ENCODE assay signal across 13 cellular contexts in genomic region chr16:69143116-69143515, GRCh38. TPM values are rescaled to one million over a fixed set of nuclear protein-coding genes. Genes with fewer than 3 reads are reported as not detected.
DNase-seq lines count a peak whose midpoint lies in the region; ATAC-seq and TF ChIP-seq lines count a peak whose summit lies in the region.
"Had no signal": no experiment of that assay in that cellular context is flagged by ENCODE, and none has a peak within 500 bp of the region (broad histone marks: within the 10 kb centered on the region; RNA-seq: fewer than 3 reads in every experiment).

No MANE protein-coding gene starts in this region.

- peaks cover 10 to 12% of the 10 kb centered on the region in 2 donors for H3K36me3 Mint-ChIP-seq in activated naive CD4-positive, alpha-beta T cell treated with anti-CD3 and anti-CD28 coated beads, Interleukin-2, amount 50 U/mL, for 72 hours
- peaks cover 35% of the 10 kb centered on the region for H3K36me3 Mint-ChIP-seq in type B pancreatic cell

- DNase-seq in activated naive CD4-positive, alpha-beta T cell treated with anti-CD3 and anti-CD28 coated beads, Interleukin-2, amount 50 U/mL, for 72 hours (ENCODE audit: low spot score in 2 of 2), result no peak
- DNase-seq in activated naive CD4-positive, alpha-beta T cell treated with Interleukin-2 at 50 U/mL for 16 hours, result no peak
- DNase-seq in RWPE2 (ENCODE audit: low spot score), result no peak
- DNase-seq in epithelial cell of proximal tubule (ENCODE audit: low read depth), result peak; percentile 61
- no peak for DNase-seq in type B pancreatic cell (ENCODE audit: extremely low spot score, unreplicated experiment)
- DNase-seq in NCI-H187 treated with DMSO at 0.1 percent for 48 hours (lab: John Stamatoyannopoulos, UW), result no peak
- DNase-seq: activated CD8-positive, alpha-beta T cell treated with anti-CD3 and anti-CD28 coated beads, Interleukin-2, amount 10 ng/mL, durations not matched to agents 7 days and 5 days; NCI-H2081 treated with DMSO at 0.1 percent for 48 hours; PC-9; upper lobe of right lung had no signal

- no peaks in the 10 kb centered on the region for H3K27me3 Mint-ChIP-seq in type B pancreatic cell

- H3K4me1 ChIP-seq in RWPE2 (ENCODE audit: insufficient read depth, poor library complexity, severe bottlenecking), result no peaks in the 10 kb centered on the region
- H3K4me1 ChIP-seq: upper lobe of right lung had no signal

- no peak overlapping the region for H3K4me3 Mint-ChIP-seq in type B pancreatic cell
- H3K4me3 Mint-ChIP-seq: activated CD8-positive, alpha-beta T cell treated with anti-CD3 and anti-CD28 coated beads, Interleukin-2, amount 10 ng/mL, durations not matched to agents 7 days and 5 days; T-helper 2 cell treated with Interferon-gamma antibody and Interleukin-4, amounts not matched to agents 5 μg/mL and 100 μg/mL, for 36 hours had no signal

- H3K9me3 ChIP-seq in RWPE2 (ENCODE audit: severe bottlenecking), result no peaks in the 10 kb centered on the region
- H3K9me3 ChIP-seq: upper lobe of right lung had no signal

- H3K4me3 ChIP-seq in RWPE2 (ENCODE audit: severe bottlenecking) (no peak overlapping the region), epithelial cell of proximal tubule (ENCODE audit: low read depth, low read length) (peak overlapping the region; percentile 53)
- H3K4me3 ChIP-seq: PC-9, upper lobe of right lung had no signal

- TF ChIP-seq CTCF in RWPE2 (IDR thresholded peaks at IDR 0.05; ENCODE audit: poor library complexity, severe bottlenecking), result no peak
- peak; percentile 42 for TF ChIP-seq CTCF in epithelial cell of proximal tubule (conservative IDR thresholded peaks at IDR 0.05; ENCODE audit: low read depth, low read length)
- peak; percentile 50 for TF ChIP-seq CTCF in type B pancreatic cell (conservative IDR thresholded peaks at IDR 0.05)

- no peaks in the 10 kb centered on the region for H3K9me3 Mint-ChIP-seq in activated naive CD4-positive, alpha-beta T cell treated with anti-CD3 and anti-CD28 coated beads, Interleukin-2, amount 50 U/mL, for 72 hours
- H3K9me3 Mint-ChIP-seq in type B pancreatic cell, result no peaks in the 10 kb centered on the region
- H3K9me3 Mint-ChIP-seq: T-helper 2 cell treated with Interferon-gamma antibody and Interleukin-4, amounts not matched to agents 5 μg/mL and 100 μg/mL, for 36 hours had no signal

- no peak overlapping the region for H3K27ac ChIP-seq in RWPE2 (ENCODE audit: poor library complexity, severe bottlenecking)
- H3K27ac ChIP-seq: PC-9, upper lobe of right lung had no signal

- peaks cover 92% of the 10 kb centered on the region for H3K36me3 ChIP-seq in RWPE2 (ENCODE audit: low read depth)

- peak overlapping the region; percentile 34 to 77 for H3K27ac Mint-ChIP-seq in activated naive CD4-positive, alpha-beta T cell treated with anti-CD3 and anti-CD28 coated beads, Interleukin-2, amount 50 U/mL, for 72 hours
- no peak overlapping the region for H3K27ac Mint-ChIP-seq in type B pancreatic cell
- H3K27ac Mint-ChIP-seq: activated CD8-positive, alpha-beta T cell treated with anti-CD3 and anti-CD28 coated beads, Interleukin-2, amount 10 ng/mL, durations not matched to agents 7 days and 5 days; T-helper 2 cell treated with Interferon-gamma antibody and Interleukin-4, amounts not matched to agents 5 μg/mL and 100 μg/mL, for 36 hours had no signal

- ATAC-seq in activated naive CD4-positive, alpha-beta T cell treated with anti-CD3 and anti-CD28 coated beads, Interleukin-2, amount 50 U/mL, for 72 hours, result no peak
- ATAC-seq in RWPE2 (ENCODE audit: low read depth) (peak; percentile 45; the same call in 1 of the 3 replicates), GM21528 (IDR thresholded peaks at IDR 0.05; ENCODE audit: low FRiP score, unreplicated experiment) (no peak), HG02623 (IDR thresholded peaks at IDR 0.05; ENCODE audit: unreplicated experiment) (no peak)
- ATAC-seq: activated CD8-positive, alpha-beta T cell treated with anti-CD3 and anti-CD28 coated beads, Interleukin-2, amount 10 ng/mL, durations not matched to agents 7 days and 5 days; upper lobe of right lung had no signal

- H3K4me1 Mint-ChIP-seq in type B pancreatic cell (ENCODE audit: unreplicated experiment), result no peaks in the 10 kb centered on the region

- no peaks in the 10 kb centered on the region for H3K27me3 ChIP-seq in RWPE2 (ENCODE audit: insufficient read depth, poor library complexity, severe bottlenecking)
- H3K27me3 ChIP-seq: upper lobe of right lung had no signal

RNA-seq across cellular contexts. Expression of gene UTP4, which starts 10.7 kb away (rescaled TPM):
- 10 to 100 TPM; 56.0 to 86.7 TPM for total RNA-seq in activated naive CD4-positive, alpha-beta T cell treated with anti-CD3 and anti-CD28 coated beads, Interleukin-2, amount 50 U/mL, for 72 hours
- total RNA-seq in epithelial cell of proximal tubule, result 16.3 and 41.0 TPM in 2 replicates
- total RNA-seq in type B pancreatic cell (ENCODE audit: low replicate concordance), result 42.5 and 51.9 TPM in 2 replicates

RNA-seq across cellular contexts. Expression of gene CHTF8, which starts 10.7 kb away (rescaled TPM):
- total RNA-seq in activated naive CD4-positive, alpha-beta T cell treated with anti-CD3 and anti-CD28 coated beads, Interleukin-2, amount 50 U/mL, for 72 hours, result 100 to 1,000 TPM in 1 of 2 donors, 10 to 100 TPM in 1; 94.6 to 135 TPM
- total RNA-seq in epithelial cell of proximal tubule (47.4 and 53.7 TPM in 2 replicates), type B pancreatic cell (ENCODE audit: low replicate concordance) (101 and 131 TPM in 2 replicates)

RNA-seq across cellular contexts. Expression of gene HAS3, which starts 37.7 kb away (rescaled TPM):
- under 1 TPM; 0.31 to 0.61 TPM for total RNA-seq in activated naive CD4-positive, alpha-beta T cell treated with anti-CD3 and anti-CD28 coated beads, Interleukin-2, amount 50 U/mL, for 72 hours
- total RNA-seq in epithelial cell of proximal tubule (14.0 and 16.4 TPM in 2 replicates), type B pancreatic cell (ENCODE audit: low replicate concordance) (1.5 and 3.7 TPM in 2 replicates)

RNA-seq across cellular contexts. Expression of gene SNTB2, which starts 43.8 kb away (rescaled TPM):
- 10 to 100 TPM; 12.7 to 21.2 TPM for total RNA-seq in activated naive CD4-positive, alpha-beta T cell treated with anti-CD3 and anti-CD28 coated beads, Interleukin-2, amount 50 U/mL, for 72 hours
- total RNA-seq in epithelial cell of proximal tubule (5.8 and 31.0 TPM in 2 replicates), type B pancreatic cell (ENCODE audit: low replicate concordance) (20.9 and 22.2 TPM in 2 replicates)
